14 cellular contexts compared by ENCODE assay signal in genomic region chr3:168123211-168124173, GRCh38. TPM values are rescaled to one million over a fixed set of nuclear protein-coding genes. Genes with fewer than 3 reads are reported as not detected.
DNase-seq lines count a peak whose midpoint lies in the region; ATAC-seq and TF ChIP-seq lines count a peak whose summit lies in the region.
"Had no signal": no experiment of that assay in that cellular context is flagged by ENCODE, and none has a peak within 500 bp of the region (broad histone marks: within the 10 kb centered on the region; RNA-seq: fewer than 3 reads in every experiment).

No MANE protein-coding gene starts in this region.

- no peaks in the 10 kb centered on the region for H3K36me3 ChIP-seq in IMR-90 (ENCODE audit: control insufficient read depth, insufficient read depth, low read length)
- H3K36me3 ChIP-seq in prostate gland: no peaks in the 10 kb centered on the region
- H3K36me3 ChIP-seq: transverse colon had no signal

- no peak for TF ChIP-seq POLR2A in IMR-90 (IDR thresholded peaks at IDR 0.05; ENCODE audit: low read depth, low read length)
- TF ChIP-seq POLR2A in prostate gland (IDR thresholded peaks at IDR 0.05): no peak

- H3K4me3 Mint-ChIP-seq in stimulated activated naive CD8-positive, alpha-beta T cell treated with anti-CD3 and anti-CD28 coated beads, Interleukin-15, amount 100 ng/mL, for 72 hours: no peak overlapping the region
- no peak overlapping the region for H3K4me3 Mint-ChIP-seq in MCF 10A (ENCODE audit: unreplicated experiment)

- H2AK9ac ChIP-seq in IMR-90 (replicated peaks; ENCODE audit: low read depth, low read length, poor library complexity): no peak overlapping the region

- H3K4me1 ChIP-seq in IMR-90 (ENCODE audit: control insufficient read depth, insufficient read depth, low read length) (no peaks in the 10 kb centered on the region; the same call in 1 of the 2 replicates), prostate gland (replicated peaks) (no peaks in the 10 kb centered on the region)

- TF ChIP-seq CTCF in IMR-90 (conservative IDR thresholded peaks at IDR 0.05; ENCODE audit: low read depth, low read length) (no peak), astrocyte of the cerebellum (IDR thresholded peaks at IDR 0.05; ENCODE audit: low read depth, low read length, missing control alignments) (no peak), fibroblast of the aortic adventitia (IDR thresholded peaks at IDR 0.05; ENCODE audit: insufficient read depth, low read length) (no peak), prostate gland (IDR thresholded peaks at IDR 0.05) (no peak), MCF 10A (IDR thresholded peaks at IDR 0.05; ENCODE audit: unreplicated experiment) (no peak)

- H4K5ac ChIP-seq in IMR-90 (ENCODE audit: low read depth, low read length): no peak overlapping the region

- POLR2A ChIA-PET in IMR-90 (lab: Charles Lee; ENCODE audit: unreplicated experiment) (no interaction called here), MCF 10A (lab: Yijun Ruan, JAX) (no interaction called here)

- H2AK5ac ChIP-seq in IMR-90 (ENCODE audit: low read depth, low read length): no peak overlapping the region

- no peak overlapping the region for H2AFZ ChIP-seq in IMR-90 (replicated peaks; ENCODE audit: low read length, poor library complexity)

- no peaks in the 10 kb centered on the region for H3K9me3 ChIP-seq in IMR-90 (ENCODE audit: control insufficient read depth, insufficient read depth, low read length)
- no peaks in the 10 kb centered on the region for H3K9me3 ChIP-seq in prostate gland

- CTCF ChIA-PET in IMR-90 (lab: Yijun Ruan, JAX) (interaction anchor here (1.2 kb wide), 1 partner anchor 12 kb away, joined by 5 read pairs; no protein-coding TSS in a partner anchor), MCF 10A (lab: Yijun Ruan, JAX) (interaction anchor here (0.6 to 1.2 kb wide), 3 partner anchors 43 to 1537 kb away, joined by 3 read pairs; no protein-coding TSS in a partner anchor)

- no CpG with 5 or more reads among the region's 6 CpGs for WGBS in IMR-90 (ENCODE audit: extremely low coverage in 2 of 2, insufficient read length in 1 of 2), 2 experiments
- WGBS in prostate gland: 27% methylated on average over 6 of the region's 6 CpGs

- no peak overlapping the region for H2BK15ac ChIP-seq in IMR-90 (ENCODE audit: low read depth, low read length)

- H3K27ac Mint-ChIP-seq in stimulated activated naive CD8-positive, alpha-beta T cell treated with anti-CD3 and anti-CD28 coated beads, Interleukin-15, amount 100 ng/mL, for 72 hours: no peak overlapping the region
- H3K27ac Mint-ChIP-seq in MCF 10A (ENCODE audit: low read depth, unreplicated experiment): no peak overlapping the region

- H3K9me1 ChIP-seq in IMR-90 (ENCODE audit: insufficient read depth, low read length): no peaks in the 10 kb centered on the region

- no peak overlapping the region for H2BK5ac ChIP-seq in IMR-90 (ENCODE audit: low read depth, low read length, poor library complexity, severe bottlenecking)

- H3K4me1 Mint-ChIP-seq in stimulated activated naive CD8-positive, alpha-beta T cell treated with anti-CD3 and anti-CD28 coated beads, Interleukin-15, amount 100 ng/mL, for 72 hours: no peaks in the 10 kb centered on the region
- no peaks in the 10 kb centered on the region for H3K4me1 Mint-ChIP-seq in MCF 10A (ENCODE audit: insufficient read depth, unreplicated experiment)

- no peak overlapping the region for H2BK20ac ChIP-seq in IMR-90 (ENCODE audit: low read depth, low read length)

- H3K56ac ChIP-seq in IMR-90 (ENCODE audit: extremely low read depth, insufficient read depth, low read length): no peak overlapping the region

- H3K23ac ChIP-seq in IMR-90 (ENCODE audit: low read depth, low read length): no peak overlapping the region

- H3K4me2 ChIP-seq in IMR-90 (ENCODE audit: low read depth, low read length): no peak overlapping the region
- H3K4me2 ChIP-seq: smooth muscle cell had no signal

- H3K14ac ChIP-seq in IMR-90 (replicated peaks; ENCODE audit: low read depth, low read length): no peak overlapping the region

- intact Hi-C loops in IMR-90 (cut with micrococcal nuclease): no loop called here
- intact Hi-C loops in prostate gland (cut with DNase I): no loop called here
- intact Hi-C loops in MCF 10A (cut with micrococcal nuclease): no loop called here

- no TSS peak for BruUV-seq in IMR-90 (replicated peaks; lab: Mats Ljungman, UMichigan)
- BruUV-seq in MCF 10A (replicated peaks; lab: Mats Ljungman, UMichigan): no TSS peak

- no peak overlapping the region for H4K8ac ChIP-seq in IMR-90 (ENCODE audit: low read depth in 2 of 2, low read length in 2 of 2)

- H3K27me3 ChIP-seq in IMR-90 (ENCODE audit: control insufficient read depth, insufficient read depth, low read length) (no peaks in the 10 kb centered on the region), prostate gland (replicated peaks; ENCODE audit: insufficient read depth) (no peaks in the 10 kb centered on the region)
- H3K27me3 ChIP-seq: transverse colon had no signal

- dilution Hi-C loops in IMR-90 (cut with HindIII; ENCODE audit: low sequenced_read_pairs, unreplicated experiment): no loop called here

- H3K27ac ChIP-seq in IMR-90 (ENCODE audit: insufficient read depth, low read length): no peak overlapping the region
- no peak overlapping the region for H3K27ac ChIP-seq in prostate gland

- H3K27me3 Mint-ChIP-seq in stimulated activated naive CD8-positive, alpha-beta T cell treated with anti-CD3 and anti-CD28 coated beads, Interleukin-15, amount 100 ng/mL, for 72 hours: no peaks in the 10 kb centered on the region
- H3K27me3 Mint-ChIP-seq in MCF 10A (ENCODE audit: insufficient read depth, unreplicated experiment): no peaks in the 10 kb centered on the region

- no peak overlapping the region for H3K18ac ChIP-seq in IMR-90 (ENCODE audit: low read depth, low read length)

- DNase-seq in IMR-90 (peak; percentile 4), astrocyte of the cerebellum (ENCODE audit: low read depth) (peak; percentile 12), fibroblast of the aortic adventitia (ENCODE audit: low read depth) (peak; percentile 64), prostate gland (ENCODE audit: low spot score) (peak; percentile 33), RPMI8226 (no peak), NCI-H1105 (lab: John Stamatoyannopoulos, UW) (no peak), MCF 10A (ENCODE audit: unreplicated experiment) (no peak)
- no peak for DNase-seq in stimulated activated naive CD8-positive, alpha-beta T cell treated with anti-CD3 and anti-CD28 coated beads, Interleukin-15, amount 100 ng/mL, for 72 hours
- DNase-seq: activated CD8-positive, alpha-beta memory T cell treated with anti-CD3 and anti-CD28 coated beads, Interleukin-2, amount 50 U/mL, for 4 hours; activated gamma-delta T cell; NCI-H187 treated with DMSO at 0.1 percent for 48 hours; T-helper 9 cell; transverse colon had no signal

- no peak overlapping the region for H4K91ac ChIP-seq in IMR-90 (ENCODE audit: insufficient read depth, low read depth, low read length)

- H3K9ac ChIP-seq in IMR-90 (ENCODE audit: low read depth, low read length): no peak overlapping the region

- peaks cover 9 to 13% of the 10 kb centered on the region in 2 donors for H3K9me3 Mint-ChIP-seq in stimulated activated naive CD8-positive, alpha-beta T cell treated with anti-CD3 and anti-CD28 coated beads, Interleukin-15, amount 100 ng/mL, for 72 hours
- H3K9me3 Mint-ChIP-seq in MCF 10A (ENCODE audit: unreplicated experiment): no peaks in the 10 kb centered on the region

- H3K4ac ChIP-seq in IMR-90 (ENCODE audit: low read depth, low read length): no peak overlapping the region

- in situ Hi-C loops in IMR-90 (cut with MboI; ENCODE audit: low sequenced_read_pairs) (no loop called here), astrocyte of the cerebellum (cut with HindIII; ENCODE audit: low sequenced_read_pairs) (no loop called here)

- no peak for ATAC-seq in IMR-90 (ENCODE audit: low read depth)
- ATAC-seq in stimulated activated naive CD8-positive, alpha-beta T cell treated with anti-CD3 and anti-CD28 coated beads, Interleukin-15, amount 100 ng/mL, for 72 hours: no peak

- no peaks in the 10 kb centered on the region for H4K20me1 ChIP-seq in IMR-90 (ENCODE audit: insufficient read depth, low read length)

- TF ChIP-seq RAD21 in IMR-90 (IDR thresholded peaks at IDR 0.05; ENCODE audit: low read length): no peak

- no peaks in the 10 kb centered on the region for H3K79me1 ChIP-seq in IMR-90 (ENCODE audit: low read depth in 1 of 2, low read length in 2 of 2)

- no peak overlapping the region for H2BK120ac ChIP-seq in IMR-90 (ENCODE audit: low read depth, low read length)

- no peaks in the 10 kb centered on the region for H3K36me3 Mint-ChIP-seq in MCF 10A (ENCODE audit: insufficient read depth, unreplicated experiment)

- H3K4me3 ChIP-seq in IMR-90 (ENCODE audit: insufficient read depth, low read depth, low read length): no peak overlapping the region
- no peak overlapping the region for H3K4me3 ChIP-seq in astrocyte of the cerebellum (ENCODE audit: low read depth, low read length)
- no peak overlapping the region for H3K4me3 ChIP-seq in fibroblast of the aortic adventitia (ENCODE audit: low read depth, low read length)
- no peak overlapping the region for H3K4me3 ChIP-seq in prostate gland
- H3K4me3 ChIP-seq: smooth muscle cell, transverse colon had no signal

TF ChIP-seq in IMR-90, 13 proteins besides CTCF, POLR2A, EP300 and RAD21 (continues in another document):
- TF ChIP-seq USF2 (IDR thresholded peaks at IDR 0.05; ENCODE audit: low read depth, low read length) (no peak), MXI1 (IDR thresholded peaks at IDR 0.05; ENCODE audit: borderline replicate concordance, low read depth, low read length) (no peak), CEBPB (IDR thresholded peaks at IDR 0.05; ENCODE audit: low read depth, low read length) (no peak), BHLHE40 (IDR thresholded peaks at IDR 0.05; ENCODE audit: low read depth, low read length) (no peak), RCOR1 (IDR thresholded peaks at IDR 0.05; ENCODE audit: insufficient replicate concordance, low read length) (no peak), MAFK (IDR thresholded peaks at IDR 0.05; ENCODE audit: low read depth, low read length) (no peak), FOS (IDR thresholded peaks at IDR 0.05; ENCODE audit: low read depth, low read length) (no peak), CHD1 (IDR thresholded peaks at IDR 0.05; ENCODE audit: low read depth, low read length) (no peak)

RNA-seq across cellular contexts. Expression of gene GOLIM4, which starts 27.8 kb away (rescaled TPM):
- total RNA-seq in IMR-90 (2012; rRNA removed): 71.2 and 90.0 TPM in 2 replicates
- 44.6 and 48.8 TPM in 2 replicates for polyA plus RNA-seq in IMR-90 (2012; rRNA removed)
- polyA plus RNA-seq in IMR-90 (2012; cell fraction: cytosol; rRNA removed): 19.4 and 19.5 TPM in 2 replicates
- polyA plus RNA-seq in IMR-90 (2012; cell fraction: nucleus; rRNA removed; ENCODE audit: low replicate concordance): 11.1 and 19.3 TPM in 2 replicates
- 50.0 and 76.9 TPM in 2 replicates for total RNA-seq in fibroblast of the aortic adventitia (ENCODE audit: low replicate concordance)
- total RNA-seq in prostate gland: 10 to 100 TPM; 22.3 to 25.5 TPM
- total RNA-seq in MCF 10A (2022): 21.5 and 25.8 TPM in 2 replicates

Comparison
In these comparisons a context has a peak if more than half of its experiments do, and no peak if none do; other contexts are left out.
1. DNase-seq: peak in IMR-90 (single experiment), astrocyte of the cerebellum (single experiment), fibroblast of the aortic adventitia (single experiment) and prostate gland (single experiment); none in RPMI8226 (single experiment), NCI-H1105 (single experiment), stimulated activated naive CD8-positive, alpha-beta T cell treated with anti-CD3 and anti-CD28 coated beads, Interleukin-15, amount 100 ng/mL, for 72 hours (0 of 2) and MCF 10A (single experiment).